18 cellular contexts compared by ENCODE assay signal in the genomic region with DNA sequence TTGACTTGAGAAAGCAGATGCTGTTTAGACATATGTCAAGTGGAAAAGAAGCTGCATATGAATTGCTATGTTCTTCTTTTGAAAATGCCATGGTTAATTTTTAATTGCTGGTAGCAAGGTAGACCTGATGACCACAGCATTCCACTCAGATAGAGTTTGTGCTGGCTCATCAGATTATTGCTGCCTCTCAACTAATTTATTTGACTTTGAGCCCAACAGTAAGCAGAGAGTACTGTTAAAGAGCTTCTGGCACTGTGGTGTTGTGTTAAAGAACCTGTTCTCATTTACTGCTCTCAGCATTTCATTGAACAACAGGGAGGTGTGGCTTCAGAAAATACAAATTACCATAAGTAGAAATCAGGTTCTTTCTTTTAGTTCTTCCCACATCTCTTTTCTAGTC.
DNase-seq lines count a peak whose midpoint lies in the region; ATAC-seq and TF ChIP-seq lines count a peak whose summit lies in the region.
"Had no signal": no experiment of that assay in that cellular context is flagged by ENCODE, and none has a peak within 500 bp of the region (broad histone marks: within the 10 kb centered on the region; RNA-seq: fewer than 3 reads in every experiment).

No MANE protein-coding gene starts in this region.

- peaks cover 9% of the 10 kb centered on the region for H3K9me3 ChIP-seq in left ventricle myocardium inferior (replicated peaks)
- H3K9me3 ChIP-seq: breast epithelium, esophagus squamous epithelium had no signal

- peak overlapping the region; percentile 73 to 84 (median 78) for H3K27ac Mint-ChIP-seq in nephron
- no peak overlapping the region for H3K27ac Mint-ChIP-seq in CD14-positive monocyte
- H3K27ac Mint-ChIP-seq: activated naive CD8-positive, alpha-beta T cell; activated T-cell treated with anti-CD3 and anti-CD28 coated beads, Interleukin-2, amount 50 U/mL, for 72 hours; CD8-positive, alpha-beta memory T cell had no signal

- peak overlapping the region; percentile 92 for H3K27ac ChIP-seq in left ventricle myocardium inferior (replicated peaks)
- H3K27ac ChIP-seq: breast epithelium, esophagus squamous epithelium had no signal

- H3K9me3 Mint-ChIP-seq in nephron (no peaks in the 10 kb centered on the region), CD14-positive monocyte (peaks cover 2 to 23% (median 12%) of the 10 kb centered on the region in 7 donors)
- H3K9me3 Mint-ChIP-seq: activated T-cell treated with anti-CD3 and anti-CD28 coated beads, Interleukin-2, amount 50 U/mL, for 72 hours; CD8-positive, alpha-beta memory T cell had no signal

- TF ChIP-seq CTCF in left ventricle myocardium inferior (IDR thresholded peaks at IDR 0.05; ENCODE audit: borderline replicate concordance) (no peak), nephron (IDR thresholded peaks at IDR 0.05; ENCODE audit: unreplicated experiment in 3 of 3) (no peak), CD14-positive monocyte (IDR thresholded peaks at IDR 0.05) (no peak)

- H3K4me3 ChIP-seq in left ventricle myocardium inferior: no peak overlapping the region
- H3K4me3 ChIP-seq: breast epithelium, esophagus squamous epithelium had no signal

- H3K27me3 Mint-ChIP-seq in nephron (ENCODE audit: low read depth): no peaks in the 10 kb centered on the region
- peaks cover 0 to 1% (median 0%) of the 10 kb centered on the region in 3 donors for H3K27me3 Mint-ChIP-seq in CD14-positive monocyte (ENCODE audit: low read depth in 3 of 3)
- H3K27me3 Mint-ChIP-seq: activated naive CD8-positive, alpha-beta T cell; CD8-positive, alpha-beta memory T cell had no signal

- H3K4me3 Mint-ChIP-seq in nephron (no peak overlapping the region), CD14-positive monocyte (no peak overlapping the region)
- H3K4me3 Mint-ChIP-seq: activated naive CD8-positive, alpha-beta T cell; activated T-cell treated with anti-CD3 and anti-CD28 coated beads, Interleukin-2, amount 50 U/mL, for 72 hours; CD8-positive, alpha-beta memory T cell had no signal

- H3K4me1 ChIP-seq in left ventricle myocardium inferior: peaks cover 27% of the 10 kb centered on the region
- H3K4me1 ChIP-seq: breast epithelium had no signal

- H3K36me3 ChIP-seq in left ventricle myocardium inferior: no peaks in the 10 kb centered on the region
- H3K36me3 ChIP-seq: breast epithelium, esophagus squamous epithelium had no signal

- intact Hi-C loops in left ventricle myocardium inferior (cut with micrococcal nuclease): no loop called here
- intact Hi-C loops in CD14-positive monocyte (cut with micrococcal nuclease): no loop called here

- no peaks in the 10 kb centered on the region for H3K27me3 ChIP-seq in left ventricle myocardium inferior (ENCODE audit: low read depth)
- H3K27me3 ChIP-seq: breast epithelium, esophagus squamous epithelium had no signal

- peaks cover 10% of the 10 kb centered on the region for H3K4me1 Mint-ChIP-seq in nephron
- no peaks in the 10 kb centered on the region for H3K4me1 Mint-ChIP-seq in CD14-positive monocyte
- H3K4me1 Mint-ChIP-seq: CD8-positive, alpha-beta memory T cell had no signal

- H3K36me3 Mint-ChIP-seq in nephron (ENCODE audit: low read depth) (no peaks in the 10 kb centered on the region), CD14-positive monocyte (no peaks in the 10 kb centered on the region)
- H3K36me3 Mint-ChIP-seq: activated naive CD8-positive, alpha-beta T cell; CD8-positive, alpha-beta memory T cell had no signal

- DNase-seq in DMS53 (lab: John Stamatoyannopoulos, UW) (peak; percentile 68), NCI-H187 (lab: John Stamatoyannopoulos, UW) (peak; percentile 17 to 58), left ventricle myocardium inferior (no peak), cerebellar nuclear complex (lab: John Stamatoyannopoulos, UW) (no peak), DMS114 treated with DMSO at 0.1 percent for 48 hours (lab: John Stamatoyannopoulos, UW; ENCODE audit: unreplicated experiment) (no peak), CD14-positive monocyte (ENCODE audit: low spot score) (no peak)
- DNase-seq: activated CD4-positive, alpha-beta T cell treated with anti-CD3 and anti-CD28 coated beads, Interleukin-2, amount 50 U/mL, for 48 hours; activated T-cell treated with anti-CD3 and anti-CD28 coated beads, Interleukin-2, amount 50 U/mL, for 72 hours; CD8-positive, alpha-beta memory T cell; esophagus squamous epithelium; islet precursor cell; NCI-H2107; NK-92 treated with Interleukin-12 subunit alpha and Interleukin-12 subunit beta, amount 100 ng/mL, for 24 hours; stimulated activated CD4-positive, alpha-beta T cell treated with anti-CD3 and anti-CD28 coated beads, Interleukin-4, amount 100 ng/mL, for 1 hour had no signal

- ATAC-seq in HG03520 (IDR thresholded peaks at IDR 0.05; ENCODE audit: unreplicated experiment): no peak
- ATAC-seq: activated T-cell treated with anti-CD3 and anti-CD28 coated beads, Interleukin-2, amount 50 U/mL, for 72 hours had no signal

Comparison
In these comparisons a context has a peak if more than half of its experiments do, and no peak if none do; other contexts are left out.
1. DNase-seq: peak in DMS53 (single experiment) and NCI-H187 (2 of 2); none in left ventricle myocardium inferior (single experiment), cerebellar nuclear complex (0 of 2), DMS114 treated with DMSO at 0.1 percent for 48 hours (single experiment) and CD14-positive monocyte (single experiment).
2. H3K27ac Mint-ChIP-seq: peak in nephron (3 of 3); none in CD14-positive monocyte (0 of 7).